ENCODE assay signal across 18 cellular contexts in the genomic region with DNA sequence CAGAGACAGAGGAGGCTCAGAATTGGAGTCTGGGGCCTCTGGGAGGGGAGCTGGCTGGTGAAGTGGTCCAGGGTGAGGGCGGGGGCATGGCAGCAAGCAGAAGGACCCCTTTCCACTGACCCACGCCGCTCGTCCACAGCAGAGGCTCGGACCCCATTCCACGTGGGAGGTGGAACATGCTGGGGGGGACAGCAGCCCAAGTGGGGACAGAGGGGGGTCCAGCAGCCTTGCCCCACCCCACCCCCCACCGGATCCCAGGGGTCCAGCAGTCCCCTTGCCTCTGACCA. TPM values are rescaled to one million over a fixed set of nuclear protein-coding genes. Genes with fewer than 3 reads are reported as not detected.
"Had no signal": no experiment of that assay in that cellular context is flagged by ENCODE, and none has a peak within 500 bp of the region (broad histone marks: within the 10 kb centered on the region; RNA-seq: fewer than 3 reads in every experiment).

No MANE protein-coding gene starts in this region.

- DNase-seq: activated CD4-positive, alpha-beta T cell treated with anti-CD3 and anti-CD28 coated beads, Interleukin-2, amount 50 U/mL, for 48 hours; activated T-cell treated with anti-CD3 and anti-CD28 coated beads, Interleukin-2, amount 50 U/mL, for 4 hours; anterior cingulate cortex; cerebellar nuclear complex; effector memory CD8-positive, alpha-beta T cell; foreskin keratinocyte; glutamatergic neuron; immature natural killer cell; left cardiac atrium; naive B cell; stomach; T1000 had no signal

- H3K27ac ChIP-seq: foreskin keratinocyte, pancreas, stomach, thoracic aorta had no signal

- H3K4me3 ChIP-seq: breast epithelium, pancreas, stomach, thoracic aorta had no signal

- H3K27me3 ChIP-seq: breast epithelium, pancreas had no signal

- H3K4me3 Mint-ChIP-seq: activated T-cell treated with anti-CD3 and anti-CD28 coated beads, Interleukin-2, amount 50 U/mL, for 4 hours; dendritic cell treated with granulocyte-macrophage colony-stimulating factor and Interleukin-4, amounts not matched to agents 40 ng/mL and 50 ng/mL, for 4 days; effector memory CD8-positive, alpha-beta T cell; naive B cell had no signal

- H3K36me3 ChIP-seq: breast epithelium, pancreas, stomach, thoracic aorta had no signal

- ATAC-seq: activated CD4-positive, CD25-positive, alpha-beta regulatory T cell treated with anti-CD3 and anti-CD28 coated beads, Interleukin-2, amount 50 U/mL, for 24 hours; activated T-cell treated with anti-CD3 and anti-CD28 coated beads, Interleukin-2, amount 50 U/mL, for 4 hours; effector memory CD8-positive, alpha-beta T cell; foreskin keratinocyte had no signal

- H3K4me1 Mint-ChIP-seq: immature natural killer cell, naive B cell had no signal

- H3K27ac Mint-ChIP-seq: dendritic cell treated with granulocyte-macrophage colony-stimulating factor and Interleukin-4, amounts not matched to agents 40 ng/mL and 50 ng/mL, for 4 days; effector memory CD8-positive, alpha-beta T cell had no signal

- H3K36me3 Mint-ChIP-seq: immature natural killer cell had no signal

- H3K4me1 ChIP-seq: breast epithelium, foreskin keratinocyte, pancreas had no signal

- H3K9me3 ChIP-seq: breast epithelium, pancreas, thoracic aorta had no signal

RNA-seq across cellular contexts. Expression of gene NKD2, which starts 25.4 kb away (rescaled TPM):
- total RNA-seq: mononuclear cell had no signal
- polyA plus RNA-seq: foreskin keratinocyte, immature natural killer cell had no signal
